Comparison of ENCODE assay signal across 1 cellular context in genomic region chr17:47252209-47252608, GRCh38.
TF ChIP-seq lines count a peak whose summit lies in the region.

No MANE protein-coding gene starts in this region.

TF ChIP-seq in HepG2, 621 proteins besides CTCF, POLR2A, EP300 and RAD21 (continued from another document and continues in another):
- TF ChIP-seq NFAT5 (CRISPR knock-in tag; IDR thresholded peaks at IDR 0.05) (no peak), XBP1 (CRISPR knock-in tag; IDR thresholded peaks at IDR 0.05) (no peak), RARA (CRISPR knock-in tag; IDR thresholded peaks at IDR 0.05) (peak; percentile 34; the same call in 1 of the 2 replicates), TP53 (CRISPR knock-in tag; conservative IDR thresholded peaks at IDR 0.05) (no peak), TCF12 (IDR thresholded peaks at IDR 0.05) (no peak), TCF12 (CRISPR knock-in tag; IDR thresholded peaks at IDR 0.05) (no peak), KLF15 (CRISPR knock-in tag; IDR thresholded peaks at IDR 0.05; ENCODE audit: borderline replicate concordance) (no peak), ZFP36L2 (CRISPR knock-in tag; IDR thresholded peaks at IDR 0.05) (no peak), IKZF1 (IDR thresholded peaks at IDR 0.05) (no peak), ZBTB2 (CRISPR knock-in tag; IDR thresholded peaks at IDR 0.05; ENCODE audit: low read depth) (no peak), TMF1 (CRISPR knock-in tag; IDR thresholded peaks at IDR 0.05; ENCODE audit: low read depth) (no peak), ZNF629 (CRISPR knock-in tag; conservative IDR thresholded peaks at IDR 0.05) (no peak), ZBED4 (CRISPR knock-in tag; IDR thresholded peaks at IDR 0.05; ENCODE audit: borderline replicate concordance) (no peak), ZNF614 (CRISPR knock-in tag; IDR thresholded peaks at IDR 0.05; ENCODE audit: borderline replicate concordance) (peak; percentile 83; the same call in 1 of the 2 replicates), MED8 (CRISPR knock-in tag; IDR thresholded peaks at IDR 0.05; ENCODE audit: insufficient replicate concordance) (no peak), PPARG (CRISPR knock-in tag; conservative IDR thresholded peaks at IDR 0.05) (peak; percentile 46; the same call in 1 of the 2 replicates), ZNF138 (CRISPR knock-in tag; IDR thresholded peaks at IDR 0.05; ENCODE audit: low read depth) (no peak), SNRNP70 (IDR thresholded peaks at IDR 0.05; ENCODE audit: low read depth, low read length) (no peak), YY1 (IDR thresholded peaks at IDR 0.05; ENCODE audit: insufficient read depth, insufficient replicate concordance, low read depth, low read length) (peak; percentile 25), ZMYM2 (CRISPR knock-in tag; IDR thresholded peaks at IDR 0.05) (no peak), ZNF557 (CRISPR knock-in tag; IDR thresholded peaks at IDR 0.05) (no peak), FLYWCH1 (CRISPR knock-in tag; IDR thresholded peaks at IDR 0.05) (no peak)
- TF ChIP-seq, protein P1, sequence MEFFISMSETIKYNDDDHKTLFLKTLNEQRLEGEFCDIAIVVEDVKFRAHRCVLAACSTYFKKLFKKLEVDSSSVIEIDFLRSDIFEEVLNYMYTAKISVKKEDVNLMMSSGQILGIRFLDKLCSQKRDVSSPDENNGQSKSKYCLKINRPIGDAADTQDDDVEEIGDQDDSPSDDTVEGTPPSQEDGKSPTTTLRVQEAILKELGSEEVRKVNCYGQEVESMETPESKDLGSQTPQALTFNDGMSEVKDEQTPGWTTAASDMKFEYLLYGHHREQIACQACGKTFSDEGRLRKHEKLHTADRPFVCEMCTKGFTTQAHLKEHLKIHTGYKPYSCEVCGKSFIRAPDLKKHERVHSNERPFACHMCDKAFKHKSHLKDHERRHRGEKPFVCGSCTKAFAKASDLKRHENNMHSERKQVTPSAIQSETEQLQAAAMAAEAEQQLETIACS (CRISPR knock-in tag; IDR thresholded peaks at IDR 0.05): no peak
- TF ChIP-seq, protein P2, sequence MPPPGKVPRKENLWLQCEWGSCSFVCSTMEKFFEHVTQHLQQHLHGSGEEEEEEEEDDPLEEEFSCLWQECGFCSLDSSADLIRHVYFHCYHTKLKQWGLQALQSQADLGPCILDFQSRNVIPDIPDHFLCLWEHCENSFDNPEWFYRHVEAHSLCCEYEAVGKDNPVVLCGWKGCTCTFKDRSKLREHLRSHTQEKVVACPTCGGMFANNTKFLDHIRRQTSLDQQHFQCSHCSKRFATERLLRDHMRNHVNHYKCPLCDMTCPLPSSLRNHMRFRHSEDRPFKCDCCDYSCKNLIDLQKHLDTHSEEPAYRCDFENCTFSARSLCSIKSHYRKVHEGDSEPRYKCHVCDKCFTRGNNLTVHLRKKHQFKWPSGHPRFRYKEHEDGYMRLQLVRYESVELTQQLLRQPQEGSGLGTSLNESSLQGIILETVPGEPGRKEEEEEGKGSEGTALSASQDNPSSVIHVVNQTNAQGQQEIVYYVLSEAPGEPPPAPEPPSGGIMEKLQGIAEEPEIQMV (CRISPR knock-in tag; IDR thresholded peaks at IDR 0.05; ENCODE audit: low read depth): no peak
- TF ChIP-seq, protein P3, sequence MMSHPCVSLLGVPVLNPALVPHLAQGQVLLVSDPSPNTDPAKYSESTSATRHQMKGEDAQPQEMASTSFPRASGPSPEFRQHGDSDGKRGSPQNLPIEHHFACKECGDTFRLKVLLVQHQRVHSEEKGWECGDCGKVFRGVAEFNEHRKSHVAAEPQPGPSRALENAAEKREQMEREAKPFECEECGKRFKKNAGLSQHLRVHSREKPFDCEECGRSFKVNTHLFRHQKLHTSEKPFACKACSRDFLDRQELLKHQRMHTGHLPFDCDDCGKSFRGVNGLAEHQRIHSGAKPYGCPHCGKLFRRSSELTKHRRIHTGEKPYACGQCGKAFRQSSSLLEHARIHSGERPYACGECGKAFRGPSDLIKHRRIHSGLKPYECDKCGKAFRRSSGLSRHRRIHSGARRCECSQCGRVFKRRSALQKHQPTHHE (CRISPR knock-in tag; IDR thresholded peaks at IDR 0.05; ENCODE audit: borderline replicate concordance): no peak
- TF ChIP-seq, protein P4, sequence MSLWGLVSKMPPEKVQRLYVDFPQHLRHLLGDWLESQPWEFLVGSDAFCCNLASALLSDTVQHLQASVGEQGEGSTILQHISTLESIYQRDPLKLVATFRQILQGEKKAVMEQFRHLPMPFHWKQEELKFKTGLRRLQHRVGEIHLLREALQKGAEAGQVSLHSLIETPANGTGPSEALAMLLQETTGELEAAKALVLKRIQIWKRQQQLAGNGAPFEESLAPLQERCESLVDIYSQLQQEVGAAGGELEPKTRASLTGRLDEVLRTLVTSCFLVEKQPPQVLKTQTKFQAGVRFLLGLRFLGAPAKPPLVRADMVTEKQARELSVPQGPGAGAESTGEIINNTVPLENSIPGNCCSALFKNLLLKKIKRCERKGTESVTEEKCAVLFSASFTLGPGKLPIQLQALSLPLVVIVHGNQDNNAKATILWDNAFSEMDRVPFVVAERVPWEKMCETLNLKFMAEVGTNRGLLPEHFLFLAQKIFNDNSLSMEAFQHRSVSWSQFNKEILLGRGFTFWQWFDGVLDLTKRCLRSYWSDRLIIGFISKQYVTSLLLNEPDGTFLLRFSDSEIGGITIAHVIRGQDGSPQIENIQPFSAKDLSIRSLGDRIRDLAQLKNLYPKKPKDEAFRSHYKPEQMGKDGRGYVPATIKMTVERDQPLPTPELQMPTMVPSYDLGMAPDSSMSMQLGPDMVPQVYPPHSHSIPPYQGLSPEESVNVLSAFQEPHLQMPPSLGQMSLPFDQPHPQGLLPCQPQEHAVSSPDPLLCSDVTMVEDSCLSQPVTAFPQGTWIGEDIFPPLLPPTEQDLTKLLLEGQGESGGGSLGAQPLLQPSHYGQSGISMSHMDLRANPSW (CRISPR knock-in tag; IDR thresholded peaks at IDR 0.05; ENCODE audit: borderline replicate concordance): 0 out of 2 replicates have a peak, but pooled peaks have one; percentile 34
- TF ChIP-seq, protein P5, sequence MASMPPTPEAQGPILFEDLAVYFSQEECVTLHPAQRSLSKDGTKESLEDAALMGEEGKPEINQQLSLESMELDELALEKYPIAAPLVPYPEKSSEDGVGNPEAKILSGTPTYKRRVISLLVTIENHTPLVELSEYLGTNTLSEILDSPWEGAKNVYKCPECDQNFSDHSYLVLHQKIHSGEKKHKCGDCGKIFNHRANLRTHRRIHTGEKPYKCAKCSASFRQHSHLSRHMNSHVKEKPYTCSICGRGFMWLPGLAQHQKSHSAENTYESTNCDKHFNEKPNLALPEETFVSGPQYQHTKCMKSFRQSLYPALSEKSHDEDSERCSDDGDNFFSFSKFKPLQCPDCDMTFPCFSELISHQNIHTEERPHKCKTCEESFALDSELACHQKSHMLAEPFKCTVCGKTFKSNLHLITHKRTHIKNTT (CRISPR knock-in tag; IDR thresholded peaks at IDR 0.05): no peak
- TF ChIP-seq, protein P6, sequence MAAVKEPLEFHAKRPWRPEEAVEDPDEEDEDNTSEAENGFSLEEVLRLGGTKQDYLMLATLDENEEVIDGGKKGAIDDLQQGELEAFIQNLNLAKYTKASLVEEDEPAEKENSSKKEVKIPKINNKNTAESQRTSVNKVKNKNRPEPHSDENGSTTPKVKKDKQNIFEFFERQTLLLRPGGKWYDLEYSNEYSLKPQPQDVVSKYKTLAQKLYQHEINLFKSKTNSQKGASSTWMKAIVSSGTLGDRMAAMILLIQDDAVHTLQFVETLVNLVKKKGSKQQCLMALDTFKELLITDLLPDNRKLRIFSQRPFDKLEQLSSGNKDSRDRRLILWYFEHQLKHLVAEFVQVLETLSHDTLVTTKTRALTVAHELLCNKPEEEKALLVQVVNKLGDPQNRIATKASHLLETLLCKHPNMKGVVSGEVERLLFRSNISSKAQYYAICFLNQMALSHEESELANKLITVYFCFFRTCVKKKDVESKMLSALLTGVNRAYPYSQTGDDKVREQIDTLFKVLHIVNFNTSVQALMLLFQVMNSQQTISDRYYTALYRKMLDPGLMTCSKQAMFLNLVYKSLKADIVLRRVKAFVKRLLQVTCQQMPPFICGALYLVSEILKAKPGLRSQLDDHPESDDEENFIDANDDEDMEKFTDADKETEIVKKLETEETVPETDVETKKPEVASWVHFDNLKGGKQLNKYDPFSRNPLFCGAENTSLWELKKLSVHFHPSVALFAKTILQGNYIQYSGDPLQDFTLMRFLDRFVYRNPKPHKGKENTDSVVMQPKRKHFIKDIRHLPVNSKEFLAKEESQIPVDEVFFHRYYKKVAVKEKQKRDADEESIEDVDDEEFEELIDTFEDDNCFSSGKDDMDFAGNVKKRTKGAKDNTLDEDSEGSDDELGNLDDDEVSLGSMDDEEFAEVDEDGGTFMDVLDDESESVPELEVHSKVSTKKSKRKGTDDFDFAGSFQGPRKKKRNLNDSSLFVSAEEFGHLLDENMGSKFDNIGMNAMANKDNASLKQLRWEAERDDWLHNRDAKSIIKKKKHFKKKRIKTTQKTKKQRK (IDR thresholded peaks at IDR 0.05; ENCODE audit: low read length): no peak
